In the genomic region with DNA sequence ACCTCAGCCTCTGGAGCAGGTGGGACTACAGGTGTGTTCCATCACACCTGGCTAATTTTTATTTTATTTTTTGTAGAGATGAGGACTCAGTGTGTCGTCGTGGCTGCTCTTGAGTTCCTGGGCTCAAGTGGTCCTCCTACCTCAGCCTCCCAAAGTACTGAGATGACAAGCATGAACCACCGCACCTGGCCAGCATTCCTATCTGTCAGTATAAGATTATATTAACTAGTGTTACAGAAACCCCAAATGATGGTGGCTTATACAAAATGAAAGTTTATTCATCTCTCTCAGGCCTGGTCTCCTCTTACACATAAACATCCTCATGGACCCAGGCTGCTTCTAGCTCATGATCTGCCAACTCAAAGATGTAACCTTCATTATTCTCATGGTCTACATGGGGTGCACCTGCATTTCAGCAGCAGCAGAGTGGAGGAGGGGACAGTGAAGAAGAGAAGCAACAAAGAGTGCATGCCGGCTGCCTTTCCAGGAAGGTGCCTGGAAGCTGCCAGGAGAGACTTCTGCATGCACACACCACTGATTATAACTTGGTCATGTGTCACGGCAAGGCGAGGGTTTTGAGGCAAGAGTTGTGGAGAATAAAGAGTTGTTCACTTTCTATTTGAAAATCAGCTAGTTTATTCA, we compare ENCODE assay signal across 19 cellular contexts.
DNase-seq lines count a peak whose midpoint lies in the region; ATAC-seq and TF ChIP-seq lines count a peak whose summit lies in the region.
"Had no signal": no experiment of that assay in that cellular context is flagged by ENCODE, and none has a peak within 500 bp of the region (broad histone marks: within the 10 kb centered on the region; RNA-seq: fewer than 3 reads in every experiment).

No MANE protein-coding gene starts in this region.

- intact Hi-C loops in dendritic cell treated with granulocyte-macrophage colony-stimulating factor and Interleukin-4, amounts not matched to agents 40 ng/mL and 50 ng/mL, for 4 days (cut with micrococcal nuclease) = no loop called here
- intact Hi-C loops in mucosa of descending colon (cut with DNase I, micrococcal nuclease) = no loop called here

- peaks cover 87% of the 10 kb centered on the region for H3K4me1 Mint-ChIP-seq in activated T-cell treated with anti-CD3 and anti-CD28 coated beads, Interleukin-2, amount 50 U/mL, for 24 hours (ENCODE audit: low read depth)
- peaks cover 44% of the 10 kb centered on the region for H3K4me1 Mint-ChIP-seq in activated CD8-positive, alpha-beta T cell treated with anti-CD3 and anti-CD28 coated beads, Interleukin-2, amount 10 ng/mL, durations not matched to agents 7 days and 5 days (ENCODE audit: low read depth)
- H3K4me1 Mint-ChIP-seq in dendritic cell treated with granulocyte-macrophage colony-stimulating factor and Interleukin-4, amounts not matched to agents 40 ng/mL and 50 ng/mL, for 4 days (ENCODE audit: low read depth) = peaks cover 37% of the 10 kb centered on the region
- peaks cover 76% of the 10 kb centered on the region for H3K4me1 Mint-ChIP-seq in stimulated activated naive CD8-positive, alpha-beta T cell treated with anti-CD3 and anti-CD28 coated beads, Interleukin-15, Interleukin-2, amounts not matched to agents 100 ng/mL and 50 ng/mL, for 24 hours (ENCODE audit: low read depth)

- no peak for ATAC-seq in activated CD8-positive, alpha-beta T cell treated with anti-CD3 and anti-CD28 coated beads, Interleukin-2, amount 10 ng/mL, durations not matched to agents 7 days and 5 days
- ATAC-seq in mucosa of descending colon (no peak), GM19397 (IDR thresholded peaks at IDR 0.05; ENCODE audit: unreplicated experiment) (no peak)
- ATAC-seq: lower lobe of right lung, Panc1, SK-N-SH treated with all-trans-retinoic acid at 6 μM for 48 hours had no signal

- POLR2A ChIA-PET in activated CD8-positive, alpha-beta T cell treated with anti-CD3 and anti-CD28 coated beads, Interleukin-2, amount 10 ng/mL, durations not matched to agents 7 days and 5 days (lab: Charles Lee) = interaction anchor here (0.9 to 1.7 kb wide), 8 partner anchors 11 to 102 kb away, joined by 3 to 12 read pairs (median 4); partner anchors contain the start of gene DUSP16

- H3K9me3 ChIP-seq in mucosa of descending colon = no peaks in the 10 kb centered on the region
- H3K9me3 ChIP-seq: lower lobe of right lung, prostate gland had no signal

- no peak for TF ChIP-seq CTCF in mucosa of descending colon (IDR thresholded peaks at IDR 0.05)

- H3K9me3 Mint-ChIP-seq in activated T-cell treated with anti-CD3 and anti-CD28 coated beads, Interleukin-2, amount 50 U/mL, for 24 hours = no peaks in the 10 kb centered on the region
- H3K9me3 Mint-ChIP-seq in activated CD8-positive, alpha-beta T cell treated with anti-CD3 and anti-CD28 coated beads, Interleukin-2, amount 10 ng/mL, durations not matched to agents 7 days and 5 days (ENCODE audit: insufficient read depth) = no peaks in the 10 kb centered on the region
- no peaks in the 10 kb centered on the region for H3K9me3 Mint-ChIP-seq in dendritic cell treated with granulocyte-macrophage colony-stimulating factor and Interleukin-4, amounts not matched to agents 40 ng/mL and 50 ng/mL, for 4 days
- H3K9me3 Mint-ChIP-seq in stimulated activated naive CD8-positive, alpha-beta T cell treated with anti-CD3 and anti-CD28 coated beads, Interleukin-15, Interleukin-2, amounts not matched to agents 100 ng/mL and 50 ng/mL, for 24 hours = no peaks in the 10 kb centered on the region
- H3K9me3 Mint-ChIP-seq: nephron had no signal

- no peaks in the 10 kb centered on the region for H3K4me1 ChIP-seq in mucosa of descending colon (ENCODE audit: low read depth)
- H3K4me1 ChIP-seq: lower lobe of right lung, prostate gland had no signal

- H3K4me3 Mint-ChIP-seq in activated T-cell treated with anti-CD3 and anti-CD28 coated beads, Interleukin-2, amount 50 U/mL, for 24 hours = peak overlapping the region; percentile 54
- no peak overlapping the region for H3K4me3 Mint-ChIP-seq in activated CD8-positive, alpha-beta T cell treated with anti-CD3 and anti-CD28 coated beads, Interleukin-2, amount 10 ng/mL, durations not matched to agents 7 days and 5 days
- peak overlapping the region; percentile 5 for H3K4me3 Mint-ChIP-seq in dendritic cell treated with granulocyte-macrophage colony-stimulating factor and Interleukin-4, amounts not matched to agents 40 ng/mL and 50 ng/mL, for 4 days
- H3K4me3 Mint-ChIP-seq in stimulated activated naive CD8-positive, alpha-beta T cell treated with anti-CD3 and anti-CD28 coated beads, Interleukin-15, Interleukin-2, amounts not matched to agents 100 ng/mL and 50 ng/mL, for 24 hours = peak overlapping the region; percentile 60
- H3K4me3 Mint-ChIP-seq: nephron had no signal

- no peaks in the 10 kb centered on the region for H3K27me3 Mint-ChIP-seq in activated T-cell treated with anti-CD3 and anti-CD28 coated beads, Interleukin-2, amount 50 U/mL, for 24 hours
- no peaks in the 10 kb centered on the region for H3K27me3 Mint-ChIP-seq in activated CD8-positive, alpha-beta T cell treated with anti-CD3 and anti-CD28 coated beads, Interleukin-2, amount 10 ng/mL, durations not matched to agents 7 days and 5 days (ENCODE audit: low read depth)
- H3K27me3 Mint-ChIP-seq in dendritic cell treated with granulocyte-macrophage colony-stimulating factor and Interleukin-4, amounts not matched to agents 40 ng/mL and 50 ng/mL, for 4 days = no peaks in the 10 kb centered on the region
- H3K27me3 Mint-ChIP-seq in stimulated activated naive CD8-positive, alpha-beta T cell treated with anti-CD3 and anti-CD28 coated beads, Interleukin-15, Interleukin-2, amounts not matched to agents 100 ng/mL and 50 ng/mL, for 24 hours = no peaks in the 10 kb centered on the region

- H3K36me3 ChIP-seq in mucosa of descending colon (ENCODE audit: low read depth) = no peaks in the 10 kb centered on the region
- H3K36me3 ChIP-seq: lower lobe of right lung, prostate gland had no signal

- CTCF ChIA-PET in activated CD8-positive, alpha-beta T cell treated with anti-CD3 and anti-CD28 coated beads, Interleukin-2, amount 10 ng/mL, durations not matched to agents 7 days and 5 days (lab: Charles Lee) = interaction anchor here (1.0 to 2.0 kb wide), 5 partner anchors 9 to 77 kb away, joined by 3 to 6 read pairs (median 4); no protein-coding TSS in a partner anchor

- peak overlapping the region; percentile 98 for H3K27ac Mint-ChIP-seq in activated T-cell treated with anti-CD3 and anti-CD28 coated beads, Interleukin-2, amount 50 U/mL, for 24 hours
- peak overlapping the region; percentile 30 for H3K27ac Mint-ChIP-seq in activated CD8-positive, alpha-beta T cell treated with anti-CD3 and anti-CD28 coated beads, Interleukin-2, amount 10 ng/mL, durations not matched to agents 7 days and 5 days
- peak overlapping the region; percentile 79 for H3K27ac Mint-ChIP-seq in dendritic cell treated with granulocyte-macrophage colony-stimulating factor and Interleukin-4, amounts not matched to agents 40 ng/mL and 50 ng/mL, for 4 days
- H3K27ac Mint-ChIP-seq in stimulated activated naive CD8-positive, alpha-beta T cell treated with anti-CD3 and anti-CD28 coated beads, Interleukin-15, Interleukin-2, amounts not matched to agents 100 ng/mL and 50 ng/mL, for 24 hours = peak overlapping the region; percentile 95
- H3K27ac Mint-ChIP-seq: nephron had no signal

- H3K4me3 ChIP-seq in mucosa of descending colon = no peak overlapping the region
- H3K4me3 ChIP-seq: lower lobe of right lung, prostate gland had no signal

- H3K36me3 Mint-ChIP-seq in activated T-cell treated with anti-CD3 and anti-CD28 coated beads, Interleukin-2, amount 50 U/mL, for 24 hours (ENCODE audit: low read depth) = peaks cover 59% of the 10 kb centered on the region
- peaks cover 12% of the 10 kb centered on the region for H3K36me3 Mint-ChIP-seq in activated CD8-positive, alpha-beta T cell treated with anti-CD3 and anti-CD28 coated beads, Interleukin-2, amount 10 ng/mL, durations not matched to agents 7 days and 5 days (ENCODE audit: low read depth)
- peaks cover 25% of the 10 kb centered on the region for H3K36me3 Mint-ChIP-seq in dendritic cell treated with granulocyte-macrophage colony-stimulating factor and Interleukin-4, amounts not matched to agents 40 ng/mL and 50 ng/mL, for 4 days (ENCODE audit: low read depth)
- H3K36me3 Mint-ChIP-seq in stimulated activated naive CD8-positive, alpha-beta T cell treated with anti-CD3 and anti-CD28 coated beads, Interleukin-15, Interleukin-2, amounts not matched to agents 100 ng/mL and 50 ng/mL, for 24 hours (ENCODE audit: low read depth) = peaks cover 26% of the 10 kb centered on the region

- peak; percentile 71 for DNase-seq in activated T-cell treated with anti-CD3 and anti-CD28 coated beads, Interleukin-2, amount 50 U/mL, for 24 hours
- DNase-seq in activated T-cell treated with anti-CD3 and anti-CD28 coated beads, Interleukin-2, amount 50 U/mL, for 1 hour = no peak
- no peak for DNase-seq in activated CD8-positive, alpha-beta T cell treated with anti-CD3 and anti-CD28 coated beads, Interleukin-2, amount 10 ng/mL, durations not matched to agents 7 days and 5 days
- DNase-seq in mucosa of descending colon (no peak), NOMO-1 treated with dmso at 0.1 percent for 144 hours (lab: John Stamatoyannopoulos, UW; ENCODE audit: unreplicated experiment) (no peak)
- DNase-seq: EL, KBM-7, lower lobe of right lung, NCI-H1092, NCI-H2081 treated with DMSO at 0.1 percent for 48 hours, NCI-H748 treated with DMSO at 0.1 percent for 48 hours, substantia nigra had no signal

Comparison
In these comparisons a context has a peak if more than half of its experiments do, and no peak if none do; other contexts are left out.
1. H3K27ac Mint-ChIP-seq: peak in every context shown above with its lines; median percentile 98 in activated T-cell treated with anti-CD3 and anti-CD28 coated beads, Interleukin-2, amount 50 U/mL, for 24 hours; 95 in stimulated activated naive CD8-positive, alpha-beta T cell treated with anti-CD3 and anti-CD28 coated beads, Interleukin-15, Interleukin-2, amounts not matched to agents 100 ng/mL and 50 ng/mL, for 24 hours; 79 in dendritic cell treated with granulocyte-macrophage colony-stimulating factor and Interleukin-4, amounts not matched to agents 40 ng/mL and 50 ng/mL, for 4 days; 30 in activated CD8-positive, alpha-beta T cell treated with anti-CD3 and anti-CD28 coated beads, Interleukin-2, amount 10 ng/mL, durations not matched to agents 7 days and 5 days.